ENCODE assay signal across 28 cellular contexts in genomic region chr4:32129967-32130366, GRCh38.
"Had no signal": no experiment of that assay in that cellular context is flagged by ENCODE, and none has a peak within 500 bp of the region (broad histone marks: within the 10 kb centered on the region; RNA-seq: fewer than 3 reads in every experiment).

No MANE protein-coding gene starts in this region.

- H3K27me3 ChIP-seq: stomach, suprapubic skin, testis, thyroid gland, tibial artery, tibial nerve, transverse colon, upper lobe of left lung, upper lobe of right lung, uterus, vagina had no signal

- H3K4me1 ChIP-seq: stomach, suprapubic skin, testis, thyroid gland, tibial artery, tibial nerve, upper lobe of left lung, upper lobe of right lung, uterus, vagina had no signal

- H3K36me3 ChIP-seq: stomach, suprapubic skin, thoracic aorta, thyroid gland, tibial artery, tibial nerve, transverse colon, upper lobe of left lung, upper lobe of right lung, uterus, vagina had no signal

- H3K27ac ChIP-seq: stomach, suprapubic skin, testis, thoracic aorta, thyroid gland, tibial artery, tibial nerve, transverse colon, upper lobe of left lung, upper lobe of right lung, uterus, vagina had no signal

- H3K9me3 ChIP-seq: suprapubic skin, testis, thoracic aorta, thyroid gland, tibial artery, tibial nerve, transverse colon, upper lobe of left lung, upper lobe of right lung, uterus, vagina had no signal

- H3K27ac Mint-ChIP-seq: stimulated activated effector memory CD8-positive, alpha-beta T cell treated with anti-CD3 and anti-CD28 coated beads, Interleukin-12 subunit alpha, Interleukin-12 subunit beta, amount 100 ng/mL, for 72 hours; stimulated activated memory B cell treated with anti-CD40 and anti-IgM and Interleukin-4, amounts not matched to agents 10 μg/mL and 1 μg/mL and 100 μg/mL, for 72 hours; stimulated activated naive B cell treated with anti-CD40 and anti-IgM and Interleukin-4, amounts not matched to agents 10 μg/mL and 1 μg/mL and 100 μg/mL, for 72 hours; stimulated activated naive CD8-positive, alpha-beta T cell treated with anti-CD3 and anti-CD28 coated beads, Interleukin-15, amount 100 ng/mL, for 72 hours; stimulated activated naive CD8-positive, alpha-beta T cell treated with anti-CD3 and anti-CD28 coated beads, Interleukin-15, Interleukin-2, amounts not matched to agents 100 ng/mL and 50 ng/mL, for 24 hours; type B pancreatic cell had no signal

- H3K36me3 Mint-ChIP-seq: stimulated activated effector memory CD8-positive, alpha-beta T cell treated with anti-CD3 and anti-CD28 coated beads, Interleukin-12 subunit alpha, Interleukin-12 subunit beta, amount 100 ng/mL, for 72 hours; stimulated activated memory B cell treated with anti-CD40 and anti-IgM and Interleukin-4, amounts not matched to agents 10 μg/mL and 1 μg/mL and 100 μg/mL, for 72 hours; stimulated activated naive B cell treated with anti-CD40 and anti-IgM and Interleukin-4, amounts not matched to agents 10 μg/mL and 1 μg/mL and 100 μg/mL, for 72 hours; type B pancreatic cell had no signal

- ATAC-seq: stimulated activated effector memory CD8-positive, alpha-beta T cell treated with anti-CD3 and anti-CD28 coated beads, Interleukin-12 subunit alpha, Interleukin-12 subunit beta, amount 100 ng/mL, for 72 hours; stimulated activated memory B cell treated with anti-CD40 and anti-IgM and Interleukin-4, amounts not matched to agents 10 μg/mL and 1 μg/mL and 100 μg/mL, for 72 hours; stimulated activated naive B cell treated with anti-CD40 and anti-IgM and Interleukin-4, amounts not matched to agents 10 μg/mL and 1 μg/mL and 100 μg/mL, for 72 hours; stimulated activated naive CD8-positive, alpha-beta T cell treated with anti-CD3 and anti-CD28 coated beads, Interleukin-15, amount 100 ng/mL, for 72 hours; stimulated activated naive CD8-positive, alpha-beta T cell treated with anti-CD3 and anti-CD28 coated beads, Interleukin-15, Interleukin-2, amounts not matched to agents 100 U/mL and 50 U/mL, for 24 hours; upper lobe of right lung had no signal

- H3K4me3 Mint-ChIP-seq: stimulated activated effector memory CD8-positive, alpha-beta T cell treated with anti-CD3 and anti-CD28 coated beads, Interleukin-12 subunit alpha, Interleukin-12 subunit beta, amount 100 ng/mL, for 72 hours; stimulated activated memory B cell treated with anti-CD40 and anti-IgM and Interleukin-4, amounts not matched to agents 10 μg/mL and 1 μg/mL and 100 μg/mL, for 72 hours; stimulated activated naive B cell treated with anti-CD40 and anti-IgM and Interleukin-4, amounts not matched to agents 10 μg/mL and 1 μg/mL and 100 μg/mL, for 72 hours; stimulated activated naive CD8-positive, alpha-beta T cell treated with anti-CD3 and anti-CD28 coated beads, Interleukin-15, amount 100 ng/mL, for 72 hours; stimulated activated naive CD8-positive, alpha-beta T cell treated with anti-CD3 and anti-CD28 coated beads, Interleukin-15, Interleukin-2, amounts not matched to agents 100 ng/mL and 50 ng/mL, for 24 hours; type B pancreatic cell had no signal

- H3K27me3 Mint-ChIP-seq: stimulated activated memory B cell treated with anti-CD40 and anti-IgM and Interleukin-4, amounts not matched to agents 10 μg/mL and 1 μg/mL and 100 μg/mL, for 72 hours; stimulated activated naive B cell treated with anti-CD40 and anti-IgM and Interleukin-4, amounts not matched to agents 10 μg/mL and 1 μg/mL and 100 μg/mL, for 72 hours; stimulated activated naive CD8-positive, alpha-beta T cell treated with anti-CD3 and anti-CD28 coated beads, Interleukin-15, amount 100 ng/mL, for 72 hours; stimulated activated naive CD8-positive, alpha-beta T cell treated with anti-CD3 and anti-CD28 coated beads, Interleukin-15, Interleukin-2, amounts not matched to agents 100 ng/mL and 50 ng/mL, for 24 hours; type B pancreatic cell had no signal

- DNase-seq: stimulated activated CD4-positive, alpha-beta T cell treated with anti-CD3 and anti-CD28 coated beads, Interleukin-2, amount 100 ng/mL, for 48 hours; stimulated activated CD4-positive, alpha-beta T cell treated with anti-CD3 and anti-CD28 coated beads, Interleukin-4, amount 100 ng/mL, for 1 hour; stimulated activated CD4-positive, alpha-beta T cell treated with anti-CD3 and anti-CD28 coated beads, Interleukin-4, amount 100 ng/mL, for 24 hours; stimulated activated CD4-positive, alpha-beta T cell treated with anti-CD3 and anti-CD28 coated beads, Interleukin-4, amount 100 ng/mL, for 4 hours; stimulated activated CD8-positive, alpha-beta memory T cell treated with anti-CD3 and anti-CD28 coated beads, Interleukin-4, amount 100 ng/mL, for 48 hours; stimulated activated naive B cell treated with anti-CD40 and anti-IgM and Interleukin-4, amounts not matched to agents 10 μg/mL and 1 μg/mL and 100 μg/mL, for 72 hours; stimulated activated naive CD4-positive, alpha-beta T cell; stimulated activated naive CD4-positive, alpha-beta T cell treated with Interleukin-2 at 50 U/mL for 16 hours; stimulated activated naive CD8-positive, alpha-beta T cell treated with anti-CD3 and anti-CD28 coated beads, Interleukin-15, amount 100 ng/mL, for 72 hours; stimulated activated naive CD8-positive, alpha-beta T cell treated with anti-CD3 and anti-CD28 coated beads, Interleukin-15, Interleukin-2, amounts not matched to agents 100 U/mL and 50 U/mL, for 24 hours; stomach; substantia nigra; testis; thyroid gland; tibial artery; transverse colon; trophoblast cell; upper lobe of left lung; upper lobe of right lung; uterus had no signal

- H3K4me1 Mint-ChIP-seq: stimulated activated effector memory CD8-positive, alpha-beta T cell treated with anti-CD3 and anti-CD28 coated beads, Interleukin-12 subunit alpha, Interleukin-12 subunit beta, amount 100 ng/mL, for 72 hours; stimulated activated memory B cell treated with anti-CD40 and anti-IgM and Interleukin-4, amounts not matched to agents 10 μg/mL and 1 μg/mL and 100 μg/mL, for 72 hours; stimulated activated naive B cell treated with anti-CD40 and anti-IgM and Interleukin-4, amounts not matched to agents 10 μg/mL and 1 μg/mL and 100 μg/mL, for 72 hours; stimulated activated naive CD8-positive, alpha-beta T cell treated with anti-CD3 and anti-CD28 coated beads, Interleukin-15, amount 100 ng/mL, for 72 hours had no signal

- H3K4me3 ChIP-seq: stomach, suprapubic skin, testis, thoracic aorta, thyroid gland, tibial artery, tibial nerve, transverse colon, upper lobe of left lung, upper lobe of right lung, uterus, vagina had no signal
